Comparison of ENCODE assay signal across 1 cellular context in the genomic region with DNA sequence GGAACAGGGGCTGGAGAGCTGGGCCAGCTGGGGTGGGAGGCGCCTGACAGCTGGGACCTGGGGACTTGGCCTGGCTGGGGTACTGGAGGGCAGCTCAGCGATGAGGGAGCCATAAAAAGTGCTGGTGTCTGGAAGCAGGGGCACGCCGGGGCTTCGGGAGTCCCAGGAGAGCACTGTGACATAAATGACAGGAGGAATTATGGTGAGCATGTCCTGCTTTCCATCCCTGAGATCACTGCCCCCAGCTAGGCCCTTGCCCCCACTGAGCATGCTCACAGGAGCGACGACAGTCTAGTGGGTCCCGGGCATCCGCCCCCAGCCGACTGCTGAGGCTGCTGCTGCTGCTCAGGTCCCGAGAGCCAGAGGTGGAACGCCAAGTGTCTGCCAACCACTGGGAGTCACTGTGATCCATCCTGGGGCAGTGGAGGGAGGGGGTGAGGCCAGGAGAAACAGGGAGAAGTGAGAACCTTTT.
TF ChIP-seq lines count a peak whose summit lies in the region.

No MANE protein-coding gene starts in this region.

TF ChIP-seq in WTC11, 78 proteins besides CTCF, POLR2A, EP300 and RAD21 (continued from another document):
- TF ChIP-seq, protein P1, sequence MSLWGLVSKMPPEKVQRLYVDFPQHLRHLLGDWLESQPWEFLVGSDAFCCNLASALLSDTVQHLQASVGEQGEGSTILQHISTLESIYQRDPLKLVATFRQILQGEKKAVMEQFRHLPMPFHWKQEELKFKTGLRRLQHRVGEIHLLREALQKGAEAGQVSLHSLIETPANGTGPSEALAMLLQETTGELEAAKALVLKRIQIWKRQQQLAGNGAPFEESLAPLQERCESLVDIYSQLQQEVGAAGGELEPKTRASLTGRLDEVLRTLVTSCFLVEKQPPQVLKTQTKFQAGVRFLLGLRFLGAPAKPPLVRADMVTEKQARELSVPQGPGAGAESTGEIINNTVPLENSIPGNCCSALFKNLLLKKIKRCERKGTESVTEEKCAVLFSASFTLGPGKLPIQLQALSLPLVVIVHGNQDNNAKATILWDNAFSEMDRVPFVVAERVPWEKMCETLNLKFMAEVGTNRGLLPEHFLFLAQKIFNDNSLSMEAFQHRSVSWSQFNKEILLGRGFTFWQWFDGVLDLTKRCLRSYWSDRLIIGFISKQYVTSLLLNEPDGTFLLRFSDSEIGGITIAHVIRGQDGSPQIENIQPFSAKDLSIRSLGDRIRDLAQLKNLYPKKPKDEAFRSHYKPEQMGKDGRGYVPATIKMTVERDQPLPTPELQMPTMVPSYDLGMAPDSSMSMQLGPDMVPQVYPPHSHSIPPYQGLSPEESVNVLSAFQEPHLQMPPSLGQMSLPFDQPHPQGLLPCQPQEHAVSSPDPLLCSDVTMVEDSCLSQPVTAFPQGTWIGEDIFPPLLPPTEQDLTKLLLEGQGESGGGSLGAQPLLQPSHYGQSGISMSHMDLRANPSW (CRISPR knock-in tag; conservative IDR thresholded peaks at IDR 0.05; ENCODE audit: low read depth), result no peak
- TF ChIP-seq ZNF219 (CRISPR knock-in tag; IDR thresholded peaks at IDR 0.05; ENCODE audit: borderline replicate concordance) (no peak), NR1H2 (CRISPR knock-in tag; IDR thresholded peaks at IDR 0.05) (no peak), TEAD4 (CRISPR knock-in tag; IDR thresholded peaks at IDR 0.05) (no peak), TEAD1 (CRISPR knock-in tag; IDR thresholded peaks at IDR 0.05) (no peak), ZBTB21 (CRISPR knock-in tag; IDR thresholded peaks at IDR 0.05; ENCODE audit: borderline replicate concordance) (no peak)
- TF ChIP-seq, protein P2, sequence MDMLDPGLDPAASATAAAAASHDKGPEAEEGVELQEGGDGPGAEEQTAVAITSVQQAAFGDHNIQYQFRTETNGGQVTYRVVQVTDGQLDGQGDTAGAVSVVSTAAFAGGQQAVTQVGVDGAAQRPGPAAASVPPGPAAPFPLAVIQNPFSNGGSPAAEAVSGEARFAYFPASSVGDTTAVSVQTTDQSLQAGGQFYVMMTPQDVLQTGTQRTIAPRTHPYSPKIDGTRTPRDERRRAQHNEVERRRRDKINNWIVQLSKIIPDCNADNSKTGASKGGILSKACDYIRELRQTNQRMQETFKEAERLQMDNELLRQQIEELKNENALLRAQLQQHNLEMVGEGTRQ (CRISPR knock-in tag; IDR thresholded peaks at IDR 0.05), result no peak
- TF ChIP-seq, protein P3, sequence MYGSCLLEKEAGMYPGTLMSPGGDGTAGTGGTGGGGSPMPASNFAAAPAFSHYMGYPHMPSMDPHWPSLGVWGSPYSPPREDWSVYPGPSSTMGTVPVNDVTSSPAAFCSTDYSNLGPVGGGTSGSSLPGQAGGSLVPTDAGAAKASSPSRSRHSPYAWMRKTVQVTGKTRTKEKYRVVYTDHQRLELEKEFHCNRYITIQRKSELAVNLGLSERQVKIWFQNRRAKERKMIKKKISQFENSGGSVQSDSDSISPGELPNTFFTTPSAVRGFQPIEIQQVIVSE (CRISPR knock-in tag; IDR thresholded peaks at IDR 0.05; ENCODE audit: borderline replicate concordance), result no peak
- TF ChIP-seq, protein P4, sequence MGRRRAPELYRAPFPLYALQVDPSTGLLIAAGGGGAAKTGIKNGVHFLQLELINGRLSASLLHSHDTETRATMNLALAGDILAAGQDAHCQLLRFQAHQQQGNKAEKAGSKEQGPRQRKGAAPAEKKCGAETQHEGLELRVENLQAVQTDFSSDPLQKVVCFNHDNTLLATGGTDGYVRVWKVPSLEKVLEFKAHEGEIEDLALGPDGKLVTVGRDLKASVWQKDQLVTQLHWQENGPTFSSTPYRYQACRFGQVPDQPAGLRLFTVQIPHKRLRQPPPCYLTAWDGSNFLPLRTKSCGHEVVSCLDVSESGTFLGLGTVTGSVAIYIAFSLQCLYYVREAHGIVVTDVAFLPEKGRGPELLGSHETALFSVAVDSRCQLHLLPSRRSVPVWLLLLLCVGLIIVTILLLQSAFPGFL (CRISPR knock-in tag; IDR thresholded peaks at IDR 0.05; ENCODE audit: borderline replicate concordance), result no peak
- TF ChIP-seq, protein P5, sequence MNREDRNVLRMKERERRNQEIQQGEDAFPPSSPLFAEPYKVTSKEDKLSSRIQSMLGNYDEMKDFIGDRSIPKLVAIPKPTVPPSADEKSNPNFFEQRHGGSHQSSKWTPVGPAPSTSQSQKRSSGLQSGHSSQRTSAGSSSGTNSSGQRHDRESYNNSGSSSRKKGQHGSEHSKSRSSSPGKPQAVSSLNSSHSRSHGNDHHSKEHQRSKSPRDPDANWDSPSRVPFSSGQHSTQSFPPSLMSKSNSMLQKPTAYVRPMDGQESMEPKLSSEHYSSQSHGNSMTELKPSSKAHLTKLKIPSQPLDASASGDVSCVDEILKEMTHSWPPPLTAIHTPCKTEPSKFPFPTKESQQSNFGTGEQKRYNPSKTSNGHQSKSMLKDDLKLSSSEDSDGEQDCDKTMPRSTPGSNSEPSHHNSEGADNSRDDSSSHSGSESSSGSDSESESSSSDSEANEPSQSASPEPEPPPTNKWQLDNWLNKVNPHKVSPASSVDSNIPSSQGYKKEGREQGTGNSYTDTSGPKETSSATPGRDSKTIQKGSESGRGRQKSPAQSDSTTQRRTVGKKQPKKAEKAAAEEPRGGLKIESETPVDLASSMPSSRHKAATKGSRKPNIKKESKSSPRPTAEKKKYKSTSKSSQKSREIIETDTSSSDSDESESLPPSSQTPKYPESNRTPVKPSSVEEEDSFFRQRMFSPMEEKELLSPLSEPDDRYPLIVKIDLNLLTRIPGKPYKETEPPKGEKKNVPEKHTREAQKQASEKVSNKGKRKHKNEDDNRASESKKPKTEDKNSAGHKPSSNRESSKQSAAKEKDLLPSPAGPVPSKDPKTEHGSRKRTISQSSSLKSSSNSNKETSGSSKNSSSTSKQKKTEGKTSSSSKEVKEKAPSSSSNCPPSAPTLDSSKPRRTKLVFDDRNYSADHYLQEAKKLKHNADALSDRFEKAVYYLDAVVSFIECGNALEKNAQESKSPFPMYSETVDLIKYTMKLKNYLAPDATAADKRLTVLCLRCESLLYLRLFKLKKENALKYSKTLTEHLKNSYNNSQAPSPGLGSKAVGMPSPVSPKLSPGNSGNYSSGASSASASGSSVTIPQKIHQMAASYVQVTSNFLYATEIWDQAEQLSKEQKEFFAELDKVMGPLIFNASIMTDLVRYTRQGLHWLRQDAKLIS (CRISPR knock-in tag; IDR thresholded peaks at IDR 0.05; ENCODE audit: borderline replicate concordance), result no peak
- TF ChIP-seq, protein P6, sequence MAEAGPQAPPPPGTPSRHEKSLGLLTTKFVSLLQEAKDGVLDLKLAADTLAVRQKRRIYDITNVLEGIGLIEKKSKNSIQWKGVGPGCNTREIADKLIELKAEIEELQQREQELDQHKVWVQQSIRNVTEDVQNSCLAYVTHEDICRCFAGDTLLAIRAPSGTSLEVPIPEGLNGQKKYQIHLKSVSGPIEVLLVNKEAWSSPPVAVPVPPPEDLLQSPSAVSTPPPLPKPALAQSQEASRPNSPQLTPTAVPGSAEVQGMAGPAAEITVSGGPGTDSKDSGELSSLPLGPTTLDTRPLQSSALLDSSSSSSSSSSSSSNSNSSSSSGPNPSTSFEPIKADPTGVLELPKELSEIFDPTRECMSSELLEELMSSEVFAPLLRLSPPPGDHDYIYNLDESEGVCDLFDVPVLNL (CRISPR knock-in tag; IDR thresholded peaks at IDR 0.05; ENCODE audit: borderline replicate concordance, low read depth), result no peak
- TF ChIP-seq, protein P7, sequence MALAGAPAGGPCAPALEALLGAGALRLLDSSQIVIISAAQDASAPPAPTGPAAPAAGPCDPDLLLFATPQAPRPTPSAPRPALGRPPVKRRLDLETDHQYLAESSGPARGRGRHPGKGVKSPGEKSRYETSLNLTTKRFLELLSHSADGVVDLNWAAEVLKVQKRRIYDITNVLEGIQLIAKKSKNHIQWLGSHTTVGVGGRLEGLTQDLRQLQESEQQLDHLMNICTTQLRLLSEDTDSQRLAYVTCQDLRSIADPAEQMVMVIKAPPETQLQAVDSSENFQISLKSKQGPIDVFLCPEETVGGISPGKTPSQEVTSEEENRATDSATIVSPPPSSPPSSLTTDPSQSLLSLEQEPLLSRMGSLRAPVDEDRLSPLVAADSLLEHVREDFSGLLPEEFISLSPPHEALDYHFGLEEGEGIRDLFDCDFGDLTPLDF (CRISPR knock-in tag; IDR thresholded peaks at IDR 0.05), result no peak
